In genomic region chr22:19629331-19629719, GRCh38 we compare ENCODE assay signal across 15 cellular contexts.
A peak's percentile ranks its signal among the peaks of the same experiment; 100 is the strongest.
DNase-seq lines count a peak whose midpoint lies in the region; ATAC-seq and TF ChIP-seq lines count a peak whose summit lies in the region.
"Had no signal": no experiment of that assay in that cellular context is flagged by ENCODE, and none has a peak within 500 bp of the region (broad histone marks: within the 10 kb centered on the region; RNA-seq: fewer than 3 reads in every experiment).

No MANE protein-coding gene starts in this region.

- TF ChIP-seq POLR2A in suprapubic skin (IDR thresholded peaks at IDR 0.05) = no peak
- no peak for TF ChIP-seq POLR2A in thyroid gland (IDR thresholded peaks at IDR 0.05)

- H3K27ac ChIP-seq in suprapubic skin (no peak overlapping the region), thyroid gland (no peak overlapping the region)
- H3K27ac ChIP-seq: colonic mucosa, heart right ventricle, prostate gland, WERI-Rb-1 had no signal

- no peak overlapping the region for H3K4me3 Mint-ChIP-seq in activated T-cell treated with anti-CD3 and anti-CD28 coated beads, Interleukin-2, amount 50 U/mL, for 24 hours
- H3K4me3 Mint-ChIP-seq: activated T-helper 17 cell treated with anti-CD3 and anti-CD28 coated beads, Interleukin-2, amount 50 U/mL, for 72 hours; nephron progenitor cell had no signal

- TF ChIP-seq EP300 in suprapubic skin (IDR thresholded peaks at IDR 0.05) = no peak

- H3K9me3 Mint-ChIP-seq in activated T-cell treated with anti-CD3 and anti-CD28 coated beads, Interleukin-2, amount 50 U/mL, for 24 hours = no peaks in the 10 kb centered on the region
- H3K9me3 Mint-ChIP-seq: activated T-helper 17 cell treated with anti-CD3 and anti-CD28 coated beads, Interleukin-2, amount 50 U/mL, for 72 hours; nephron progenitor cell had no signal

- intact Hi-C loops in thyroid gland (cut with DNase I) = loop anchor here (10.0 kb wide), 1 partner anchor 485 kb away; the partner anchor contains the start of gene ESS2

- H3K9me3 ChIP-seq in iPS-15b (ENCODE audit: control insufficient read depth, insufficient read depth, low read length) (no peaks in the 10 kb centered on the region), suprapubic skin (no peaks in the 10 kb centered on the region), thyroid gland (no peaks in the 10 kb centered on the region)
- H3K9me3 ChIP-seq: colonic mucosa, heart right ventricle, prostate gland had no signal

- no peak overlapping the region for H3K27ac Mint-ChIP-seq in activated T-cell treated with anti-CD3 and anti-CD28 coated beads, Interleukin-2, amount 50 U/mL, for 24 hours
- H3K27ac Mint-ChIP-seq: activated T-helper 17 cell treated with anti-CD3 and anti-CD28 coated beads, Interleukin-2, amount 50 U/mL, for 72 hours; nephron progenitor cell had no signal

- peak; percentile 25 for DNase-seq in activated T-cell treated with anti-CD3 and anti-CD28 coated beads, Interleukin-2, amount 50 U/mL, for 24 hours
- DNase-seq in activated T-cell treated with anti-CD3 and anti-CD28 coated beads for 4 hours (no peak), NCI-H69 (lab: John Stamatoyannopoulos, UW) (peak; percentile 75), suprapubic skin (ENCODE audit: low spot score in 2 of 2) (peak; percentile 49 to 51), thyroid gland (no peak), NK-92 (lab: John Stamatoyannopoulos, UW; ENCODE audit: unreplicated experiment) (no peak)
- DNase-seq: NCI-H1417 treated with DMSO at 0.1 percent for 48 hours had no signal

- ATAC-seq in GM18858 (IDR thresholded peaks at IDR 0.05; ENCODE audit: unreplicated experiment) = no peak

- H3K36me3 ChIP-seq in iPS-15b (ENCODE audit: control insufficient read depth, insufficient read depth, low read length) (no peaks in the 10 kb centered on the region), suprapubic skin (no peaks in the 10 kb centered on the region), thyroid gland (no peaks in the 10 kb centered on the region)
- H3K36me3 ChIP-seq: colonic mucosa, heart right ventricle, prostate gland, WERI-Rb-1 had no signal

- H3K4me3 ChIP-seq in iPS-15b (ENCODE audit: low read depth, low read length) (no peak overlapping the region), suprapubic skin (no peak overlapping the region), thyroid gland (replicated peaks in 1 of 3) (no peak overlapping the region)
- H3K4me3 ChIP-seq: colonic mucosa, heart right ventricle, prostate gland had no signal

- 78% methylated on average over 12 of the region's 12 CpGs for WGBS in suprapubic skin
- 45 to 46% methylated on average over 12 of the region's 12 CpGs for WGBS in thyroid gland, 2 donors

- H3K4me1 Mint-ChIP-seq in activated T-cell treated with anti-CD3 and anti-CD28 coated beads, Interleukin-2, amount 50 U/mL, for 24 hours (ENCODE audit: low read depth) = peaks cover 2% of the 10 kb centered on the region

- H3K27me3 Mint-ChIP-seq in activated T-cell treated with anti-CD3 and anti-CD28 coated beads, Interleukin-2, amount 50 U/mL, for 24 hours = peaks cover 8% of the 10 kb centered on the region
- H3K27me3 Mint-ChIP-seq: activated T-helper 17 cell treated with anti-CD3 and anti-CD28 coated beads, Interleukin-2, amount 50 U/mL, for 72 hours had no signal

- peaks cover 8% of the 10 kb centered on the region for H3K4me1 ChIP-seq in iPS-15b (ENCODE audit: control insufficient read depth, insufficient read depth, low read length)
- H3K4me1 ChIP-seq in suprapubic skin = no peaks in the 10 kb centered on the region
- H3K4me1 ChIP-seq in thyroid gland = no peaks in the 10 kb centered on the region
- H3K4me1 ChIP-seq: colonic mucosa, prostate gland had no signal

- H3K9ac ChIP-seq in iPS-15b (ENCODE audit: low read depth, low read length) = peak overlapping the region; percentile 26

- TF ChIP-seq CTCF in suprapubic skin (IDR thresholded peaks at IDR 0.05) (no peak), thyroid gland (IDR thresholded peaks at IDR 0.05) (no peak)

- H3K36me3 Mint-ChIP-seq in activated T-cell treated with anti-CD3 and anti-CD28 coated beads, Interleukin-2, amount 50 U/mL, for 24 hours (ENCODE audit: low read depth) = no peaks in the 10 kb centered on the region

- H3K27me3 ChIP-seq in iPS-15b (ENCODE audit: control insufficient read depth, insufficient read depth, low read length) = no peaks in the 10 kb centered on the region
- peaks cover 7% of the 10 kb centered on the region for H3K27me3 ChIP-seq in suprapubic skin
- no peaks in the 10 kb centered on the region for H3K27me3 ChIP-seq in thyroid gland
- H3K27me3 ChIP-seq: colonic mucosa had no signal

Comparison
In these comparisons a context has a peak if more than half of its experiments do, and no peak if none do; other contexts are left out.
1. DNase-seq: peak in activated T-cell treated with anti-CD3 and anti-CD28 coated beads, Interleukin-2, amount 50 U/mL, for 24 hours (single experiment), NCI-H69 (single experiment) and suprapubic skin (2 of 2); none in activated T-cell treated with anti-CD3 and anti-CD28 coated beads for 4 hours (single experiment), thyroid gland (0 of 2) and NK-92 (single experiment).